In genomic region chr19:9309139-9309973, GRCh38 we compare ENCODE assay signal across 1 cellular context.
TF ChIP-seq lines count a peak whose summit lies in the region.

ZNF699 (minus strand) TSS chr19:9309838; CDS start chr19:9305119, 4,719 bp downstream.

TF ChIP-seq in K562, 482 proteins besides CTCF, POLR2A, EP300 and RAD21 (continued from another document and continues in another):
- TF ChIP-seq RREB1 (CRISPR knock-in tag; IDR thresholded peaks at IDR 0.05) (peak; percentile 57; the same call in 1 of the 2 replicates), EGR1 (conservative IDR thresholded peaks at IDR 0.05) (peak; percentile 87), ZNF41 (CRISPR knock-in tag; conservative IDR thresholded peaks at IDR 0.05) (no peak), KDM1A (IDR thresholded peaks at IDR 0.05) (peak; percentile 70 to 76; a peak in 3 of 4 replicates), PHF21A (IDR thresholded peaks at IDR 0.05; ENCODE audit: borderline replicate concordance, low read depth) (peak; percentile 75), HNRNPH1 (optimal IDR thresholded peaks at IDR 0.05; ENCODE audit: low read depth, low read length) (no peak), HEY1 (CRISPR knock-in tag; IDR thresholded peaks at IDR 0.05; ENCODE audit: borderline replicate concordance) (no peak), ZNF398 (CRISPR knock-in tag; IDR thresholded peaks at IDR 0.05) (no peak), ATF4 (CRISPR knock-in tag; IDR thresholded peaks at IDR 0.05) (no peak), DNMT1 (IDR thresholded peaks at IDR 0.05) (no peak), RBM34 (IDR thresholded peaks at IDR 0.05; ENCODE audit: borderline replicate concordance, insufficient read depth, low read length) (no peak), FOXK2 (conservative IDR thresholded peaks at IDR 0.05 in 1 of 2, IDR thresholded peaks at IDR 0.05 in 1 of 2; ENCODE audit: low read depth in 2 of 2) (peak in 1 of 2 experiments; percentile 31; a peak in 1 of 4 replicates), MEIS2 (IDR thresholded peaks at IDR 0.05; ENCODE audit: partially characterized antibody) (peak; percentile 92), ZFP30 (CRISPR knock-in tag; IDR thresholded peaks at IDR 0.05; ENCODE audit: borderline replicate concordance) (no peak), ELF1 (tag; IDR thresholded peaks at IDR 0.05) (peak; percentile 31), ZBTB9 (CRISPR knock-in tag; IDR thresholded peaks at IDR 0.05) (0 out of 2 replicates have a peak, but pooled peaks have one; percentile 33), KDM5B (IDR thresholded peaks at IDR 0.05; ENCODE audit: insufficient replicate concordance, low read depth, low read length) (peak; percentile 41), LARP7 (IDR thresholded peaks at IDR 0.05) (no peak), HOMEZ (CRISPR knock-in tag; IDR thresholded peaks at IDR 0.05) (no peak), RBBP5 (IDR thresholded peaks at IDR 0.05; ENCODE audit: borderline replicate concordance, insufficient read depth, low read length, poor library complexity, severe bottlenecking) (peak; percentile 34), TRIM25 (IDR thresholded peaks at IDR 0.05; ENCODE audit: borderline replicate concordance) (no peak), ZBTB40 (IDR thresholded peaks at IDR 0.05) (no peak), ZBTB40 (CRISPR knock-in tag; IDR thresholded peaks at IDR 0.05) (no peak), HES1 (IDR thresholded peaks at IDR 0.05; ENCODE audit: low read depth) (no peak), ZNF311 (CRISPR knock-in tag; IDR thresholded peaks at IDR 0.05) (no peak), CTCFL (IDR thresholded peaks at IDR 0.05; ENCODE audit: borderline replicate concordance, insufficient read depth, low read depth, low read length, poor library complexity, severe bottlenecking) (no peak), HNRNPLL (IDR thresholded peaks at IDR 0.05; ENCODE audit: low read depth, low read length, poor library complexity, severe bottlenecking) (peak; percentile 78)
